8 cellular contexts compared by ENCODE assay signal in the genomic region with DNA sequence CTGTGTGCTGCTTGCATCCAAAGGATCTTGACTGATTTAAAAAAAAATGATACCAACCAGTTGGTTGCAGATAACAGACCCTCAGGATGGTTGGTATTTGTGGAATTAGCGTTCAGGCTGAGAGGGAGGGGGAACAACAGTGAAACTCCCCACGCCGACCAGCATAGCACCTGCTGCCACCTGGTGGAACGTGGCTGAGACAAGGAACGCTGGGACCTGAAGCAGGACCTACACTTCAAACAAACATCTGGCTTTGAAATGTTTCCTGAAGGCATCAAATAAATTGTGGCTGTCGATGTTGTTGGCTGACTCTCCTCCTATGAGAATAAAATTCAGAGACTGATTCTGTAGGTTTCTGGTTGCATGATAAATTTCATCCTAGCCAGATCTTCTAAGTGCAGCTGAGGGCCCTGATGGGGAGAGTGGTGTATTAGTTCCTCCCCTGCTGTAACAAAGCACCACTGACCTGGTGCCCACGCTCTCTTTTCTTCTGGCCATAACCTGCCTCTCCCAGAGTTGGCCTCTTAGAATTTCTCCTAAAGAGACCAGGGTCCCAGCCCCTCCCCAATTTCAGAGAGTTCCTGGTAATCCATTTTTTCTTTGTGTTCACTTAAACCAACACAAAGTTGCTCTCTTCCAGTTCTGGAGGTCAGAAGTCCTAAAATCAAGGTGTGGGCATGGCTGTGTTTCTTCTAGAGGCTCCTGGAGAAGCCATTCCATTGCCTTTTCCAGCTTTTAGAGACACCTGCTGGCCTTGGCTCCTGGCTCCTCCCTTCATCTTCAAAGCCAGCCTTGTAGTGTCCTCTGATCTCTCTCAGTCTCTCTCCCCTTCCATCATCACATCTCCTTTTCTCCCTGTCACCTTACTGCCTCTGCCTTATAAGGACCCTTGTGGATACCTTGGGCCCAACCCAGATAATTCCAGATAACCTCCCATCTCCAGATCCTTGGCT. TPM values are rescaled to one million over a fixed set of nuclear protein-coding genes. Genes with fewer than 3 reads are reported as not detected.
DNase-seq lines count a peak whose midpoint lies in the region; ATAC-seq, FAIRE-seq and TF ChIP-seq lines count a peak whose summit lies in the region.

No MANE protein-coding gene starts in this region.

- peak; percentile 69 to 78 for TF ChIP-seq CTCF in endothelial cell of umbilical vein (IDR thresholded peaks at IDR 0.05; ENCODE audit: extremely low read depth in 1 of 2, insufficient read depth in 1 of 2, low read depth in 1 of 2, low read length in 2 of 2)
- TF ChIP-seq CTCF in neural cell (IDR thresholded peaks at IDR 0.05; ENCODE audit: poor library complexity, severe bottlenecking) = peak; percentile 74

- H3K9me1 ChIP-seq in endothelial cell of umbilical vein (replicated peaks; ENCODE audit: control insufficient read depth, extremely low read depth, insufficient read depth, low read length) = no peaks in the 10 kb centered on the region

- peaks cover 8% of the 10 kb centered on the region for H3K27me3 Mint-ChIP-seq in activated CD4-positive, alpha-beta memory T cell treated with anti-CD3 and anti-CD28 coated beads for 36 hours

- H3K4me3 Mint-ChIP-seq in activated CD4-positive, alpha-beta memory T cell treated with anti-CD3 and anti-CD28 coated beads for 36 hours = no peak overlapping the region

- no peak overlapping the region for H3K9ac ChIP-seq in endothelial cell of umbilical vein (replicated peaks; ENCODE audit: extremely low read depth, insufficient read depth, low read length)
- no peak overlapping the region for H3K9ac ChIP-seq in neural cell (ENCODE audit: low read length)

- no peak overlapping the region for H2AFZ ChIP-seq in endothelial cell of umbilical vein (ENCODE audit: low read depth, low read length)
- H2AFZ ChIP-seq in neural cell (ENCODE audit: low read depth, low read length) = no peak overlapping the region

- H3K4me2 ChIP-seq in endothelial cell of umbilical vein (ENCODE audit: insufficient read depth, low read length) (no peak overlapping the region), neural cell (ENCODE audit: low read length) (no peak overlapping the region)

- FAIRE-seq in endothelial cell of umbilical vein (lab: Jason Lieb, UNC) = peak; percentile 95

- H3K36me3 Mint-ChIP-seq in activated CD4-positive, alpha-beta memory T cell treated with anti-CD3 and anti-CD28 coated beads for 36 hours = peaks cover 13% of the 10 kb centered on the region

- no peaks in the 10 kb centered on the region for H3K36me3 ChIP-seq in endothelial cell of umbilical vein (ENCODE audit: control insufficient read depth in 2 of 2, extremely low read depth in 1 of 2, insufficient read depth in 2 of 2, low read length in 2 of 2)
- no peaks in the 10 kb centered on the region for H3K36me3 ChIP-seq in neural cell (ENCODE audit: insufficient read depth, low read length)

- peak; percentile 68 for TF ChIP-seq RAD21 in neural cell (conservative IDR thresholded peaks at IDR 0.05)

- DNase-seq in NCI-H2029 (lab: John Stamatoyannopoulos, UW) (peak; percentile 3), NCI-H2029 treated with DMSO at 0.1 percent for 48 hours (lab: John Stamatoyannopoulos, UW) (no peak), NAMALWA (ENCODE audit: low spot score) (peak; percentile 60), endothelial cell of umbilical vein (ENCODE audit: low read depth, low spot score) (peak; percentile 60)
- peak; percentile 61 for DNase-seq in activated CD4-positive, alpha-beta memory T cell treated with anti-CD3 and anti-CD28 coated beads for 36 hours

- ATAC-seq in GM19351 (IDR thresholded peaks at IDR 0.05; ENCODE audit: unreplicated experiment) (no peak), GM18870 (IDR thresholded peaks at IDR 0.05; ENCODE audit: unreplicated experiment) (no peak)

- H3K4me3 ChIP-seq in endothelial cell of umbilical vein (replicated peaks in 1 of 3; ENCODE audit: insufficient read depth in 1 of 3, low read depth in 1 of 3, low read length in 3 of 3) (no peak overlapping the region), neural cell (ENCODE audit: low read length) (no peak overlapping the region)

- dilution Hi-C loops in endothelial cell of umbilical vein (cut with MboI; ENCODE audit: extremely low pct_ligation_motif_present, low sequenced_read_pairs) = no loop called here

- H3K4me1 ChIP-seq in endothelial cell of umbilical vein (ENCODE audit: control insufficient read depth, extremely low read depth, insufficient read depth, low read length) = peaks cover 4% of the 10 kb centered on the region

- H3K27ac ChIP-seq in endothelial cell of umbilical vein (ENCODE audit: insufficient read depth, low read depth, low read length) (no peak overlapping the region), neural cell (ENCODE audit: low read length) (no peak overlapping the region)

- H3K27me3 ChIP-seq in endothelial cell of umbilical vein (ENCODE audit: control insufficient read depth in 2 of 2, insufficient read depth in 2 of 2, low read length in 2 of 2) (peaks cover 9 to 10% of the 10 kb centered on the region in 2 experiments), neural cell (ENCODE audit: insufficient read depth, low read depth, low read length) (no peaks in the 10 kb centered on the region)

- H3K9me3 Mint-ChIP-seq in activated CD4-positive, alpha-beta memory T cell treated with anti-CD3 and anti-CD28 coated beads for 36 hours = no peaks in the 10 kb centered on the region

- H4K20me1 ChIP-seq in endothelial cell of umbilical vein (replicated peaks; ENCODE audit: control insufficient read depth, extremely low read depth, insufficient read depth, low read length) (no peaks in the 10 kb centered on the region), neural cell (ENCODE audit: insufficient read depth) (no peaks in the 10 kb centered on the region)

- H3K4me1 Mint-ChIP-seq in activated CD4-positive, alpha-beta memory T cell treated with anti-CD3 and anti-CD28 coated beads for 36 hours (ENCODE audit: low read depth) = peaks cover 9% of the 10 kb centered on the region

- no peak overlapping the region for H3K27ac Mint-ChIP-seq in activated CD4-positive, alpha-beta memory T cell treated with anti-CD3 and anti-CD28 coated beads for 36 hours

- no TSS peak for BruUV-seq in endothelial cell of umbilical vein (replicated peaks; lab: Mats Ljungman, UMichigan)

- POLR2A ChIA-PET in activated CD4-positive, alpha-beta memory T cell treated with anti-CD3 and anti-CD28 coated beads for 36 hours (lab: Charles Lee) = no interaction called here
- POLR2A ChIA-PET in endothelial cell of umbilical vein (lab: Charles Lee) = interaction anchor here (0.6 kb wide), 1 partner anchor 29 kb away, joined by 3 read pairs; no protein-coding TSS in a partner anchor

- CTCF ChIA-PET in activated CD4-positive, alpha-beta memory T cell treated with anti-CD3 and anti-CD28 coated beads for 36 hours (lab: Charles Lee) = interaction anchor here (1.5 to 3.2 kb wide), 5 partner anchors 11 to 64 kb away, joined by 4 to 23 read pairs (median 5); a partner anchor contains a TSS
- CTCF ChIA-PET in endothelial cell of umbilical vein (lab: Charles Lee) = interaction anchor here (0.9 to 4.7 kb wide), 6 partner anchors 11 to 264 kb away, joined by 3 to 26 read pairs (median 4); no protein-coding TSS in a partner anchor

- H3K79me2 ChIP-seq in endothelial cell of umbilical vein (ENCODE audit: control insufficient read depth, insufficient read depth, low read length) = no peaks in the 10 kb centered on the region
- no peaks in the 10 kb centered on the region for H3K79me2 ChIP-seq in neural cell (replicated peaks; ENCODE audit: insufficient read depth, low read length)

- H3K9me2 ChIP-seq in neural cell (ENCODE audit: insufficient read depth, low read length) = no peaks in the 10 kb centered on the region

- H3K9me3 ChIP-seq in endothelial cell of umbilical vein (replicated peaks; ENCODE audit: control insufficient read depth, insufficient read depth, low read length) (no peaks in the 10 kb centered on the region), neural cell (ENCODE audit: low read length) (no peaks in the 10 kb centered on the region)

- no peak for TF ChIP-seq EP300 in neural cell (conservative IDR thresholded peaks at IDR 0.05; ENCODE audit: poor library complexity, severe bottlenecking)

- intact Hi-C loops in activated CD4-positive, alpha-beta memory T cell treated with anti-CD3 and anti-CD28 coated beads for 36 hours (cut with micrococcal nuclease) = loop anchor here (5.0 kb wide), 1 partner anchor 35 kb away; no protein-coding TSS in a partner anchor
- intact Hi-C loops in endothelial cell of umbilical vein (cut with micrococcal nuclease) = loop anchor here (1.0 kb wide), 2 partner anchors 27 to 77 kb away; no protein-coding TSS in a partner anchor

- no peak for TF ChIP-seq POLR2A in endothelial cell of umbilical vein (IDR thresholded peaks at IDR 0.05; ENCODE audit: low read depth, low read length)

- H3F3A ChIP-seq in neural cell (ENCODE audit: insufficient read depth, low read length, poor library complexity, severe bottlenecking) = no peaks in the 10 kb centered on the region

RNA-seq across cellular contexts. Expression of a gene that starts 17.3 kb away (rescaled TPM):
- 10 to 100 TPM; 76.4 to 82.9 TPM for total RNA-seq in activated CD4-positive, alpha-beta memory T cell treated with anti-CD3 and anti-CD28 coated beads for 36 hours
- total RNA-seq in endothelial cell of umbilical vein = 37.6 and 41.9 TPM in 2 replicates
- polyA plus RNA-seq in endothelial cell of umbilical vein (16.9 and 17.8 TPM in 2 replicates), neural cell (not detected in 2 replicates)
- 24.9 and 26.1 TPM in 2 replicates for polyA plus RNA-seq in endothelial cell of umbilical vein (2011; cell fraction: cytosol; rRNA removed)
- polyA plus RNA-seq in endothelial cell of umbilical vein (2011; cell fraction: nucleus; rRNA removed) = 29.1 and 32.5 TPM in 2 replicates
- 28.6 and 34.8 TPM in 2 replicates for polyA plus RNA-seq in endothelial cell of umbilical vein (2012)
- polyA minus RNA-seq in endothelial cell of umbilical vein (40.7 and 43.4 TPM in 2 replicates), neural cell (not detected in 2 replicates)
- 9.3 TPM for polyA minus RNA-seq in endothelial cell of umbilical vein (2011; cell fraction: cytosol; rRNA and poly(A)+ RNA removed)
- 11.7 and 14.2 TPM in 2 replicates for polyA minus RNA-seq in endothelial cell of umbilical vein (2011; cell fraction: nucleus; rRNA and poly(A)+ RNA removed)

RNA-seq across cellular contexts. Expression of a gene that starts 20.5 kb away (rescaled TPM):
- under 1 TPM; 0.53 to 0.67 TPM for total RNA-seq in activated CD4-positive, alpha-beta memory T cell treated with anti-CD3 and anti-CD28 coated beads for 36 hours
- total RNA-seq in endothelial cell of umbilical vein = 0.97 and 2.6 TPM in 2 replicates
- polyA plus RNA-seq in endothelial cell of umbilical vein (0.25 and 0.33 TPM in 2 replicates), neural cell (not detected in 2 replicates)
- 0.12 and 0.18 TPM in 2 replicates for polyA plus RNA-seq in endothelial cell of umbilical vein (2011; cell fraction: cytosol; rRNA removed)
- polyA plus RNA-seq in endothelial cell of umbilical vein (2011; cell fraction: nucleus; rRNA removed) = 0.13 TPM in 1 of 2 replicates, not detected in the other
- polyA plus RNA-seq in endothelial cell of umbilical vein (2012) = 0.12 and 0.30 TPM in 2 replicates
- polyA minus RNA-seq in endothelial cell of umbilical vein (0.25 and 0.51 TPM in 2 replicates), neural cell (not detected in 2 replicates)
- not detected for polyA minus RNA-seq in endothelial cell of umbilical vein (2011; cell fraction: cytosol; rRNA and poly(A)+ RNA removed)
- not detected in 2 replicates for polyA minus RNA-seq in endothelial cell of umbilical vein (2011; cell fraction: nucleus; rRNA and poly(A)+ RNA removed)

RNA-seq across cellular contexts. Expression of a gene that starts 30.9 kb away (rescaled TPM):
- 10 to 100 TPM; 44.7 to 46.3 TPM for total RNA-seq in activated CD4-positive, alpha-beta memory T cell treated with anti-CD3 and anti-CD28 coated beads for 36 hours
- 9.3 and 14.1 TPM in 2 replicates for total RNA-seq in endothelial cell of umbilical vein
- polyA plus RNA-seq in endothelial cell of umbilical vein (6.8 and 8.2 TPM in 2 replicates), neural cell (not detected in 2 replicates)
- 9.1 and 9.8 TPM in 2 replicates for polyA plus RNA-seq in endothelial cell of umbilical vein (2011; cell fraction: cytosol; rRNA removed)
- 7.6 and 9.2 TPM in 2 replicates for polyA plus RNA-seq in endothelial cell of umbilical vein (2011; cell fraction: nucleus; rRNA removed)
- 9.8 and 11.8 TPM in 2 replicates for polyA plus RNA-seq in endothelial cell of umbilical vein (2012)
- polyA minus RNA-seq in endothelial cell of umbilical vein (13.5 and 14.4 TPM in 2 replicates), neural cell (not detected in 2 replicates)
- polyA minus RNA-seq in endothelial cell of umbilical vein (2011; cell fraction: cytosol; rRNA and poly(A)+ RNA removed) = 1.2 TPM
- polyA minus RNA-seq in endothelial cell of umbilical vein (2011; cell fraction: nucleus; rRNA and poly(A)+ RNA removed) = 1.9 and 3.5 TPM in 2 replicates
